ENCODE assay signal across 29 cellular contexts in genomic region chr10:91843083-91843482, GRCh38.
"Had no signal": no experiment of that assay in that cellular context is flagged by ENCODE, and none has a peak within 500 bp of the region (broad histone marks: within the 10 kb centered on the region; RNA-seq: fewer than 3 reads in every experiment).

No MANE protein-coding gene starts in this region.

- H3K27ac Mint-ChIP-seq: natural killer cell treated with Interleukin-12 subunit alpha and Interleukin-12 subunit beta and Interleukin-15 and Interleukin-18, amount 100 ng/mL, for 72 hours; nephron progenitor cell; stimulated activated memory B cell treated with anti-CD40 and anti-IgM and Interleukin-4, amounts not matched to agents 10 μg/mL and 1 μg/mL and 100 μg/mL, for 72 hours; stimulated activated naive CD8-positive, alpha-beta T cell treated with anti-CD3 and anti-CD28 coated beads, Interleukin-15, amount 100 ng/mL, for 72 hours; type B pancreatic cell had no signal

- H3K27me3 ChIP-seq: neutrophil, pancreas, right atrium auricular region, right lobe of liver, sigmoid colon, suprapubic skin, testis, tibial artery, transverse colon, upper lobe of right lung, uterus had no signal

- H3K9me3 Mint-ChIP-seq: naive thymus-derived CD8-positive, alpha-beta T cell; natural killer cell treated with Interleukin-12 subunit alpha and Interleukin-12 subunit beta and Interleukin-15 and Interleukin-18, amount 100 ng/mL, for 72 hours; nephron progenitor cell; neural crest cell; stimulated activated memory B cell treated with anti-CD40 and anti-IgM and Interleukin-4, amounts not matched to agents 10 μg/mL and 1 μg/mL and 100 μg/mL, for 72 hours; stimulated activated naive CD8-positive, alpha-beta T cell treated with anti-CD3 and anti-CD28 coated beads, Interleukin-15, amount 100 ng/mL, for 72 hours; type B pancreatic cell had no signal

- H3K4me3 Mint-ChIP-seq: naive thymus-derived CD8-positive, alpha-beta T cell; natural killer cell treated with Interleukin-12 subunit alpha and Interleukin-12 subunit beta and Interleukin-15 and Interleukin-18, amount 100 ng/mL, for 72 hours; nephron progenitor cell; neural crest cell; stimulated activated memory B cell treated with anti-CD40 and anti-IgM and Interleukin-4, amounts not matched to agents 10 μg/mL and 1 μg/mL and 100 μg/mL, for 72 hours; stimulated activated naive CD8-positive, alpha-beta T cell treated with anti-CD3 and anti-CD28 coated beads, Interleukin-15, amount 100 ng/mL, for 72 hours; type B pancreatic cell had no signal

- ATAC-seq: naive thymus-derived CD8-positive, alpha-beta T cell; natural killer cell treated with Interleukin-12 subunit alpha and Interleukin-12 subunit beta and Interleukin-15 and Interleukin-18, amount 100 ng/mL, for 72 hours; pancreas; right lobe of liver; stimulated activated memory B cell treated with anti-CD40 and anti-IgM and Interleukin-4, amounts not matched to agents 10 μg/mL and 1 μg/mL and 100 μg/mL, for 72 hours; stimulated activated naive CD8-positive, alpha-beta T cell treated with anti-CD3 and anti-CD28 coated beads, Interleukin-15, amount 100 ng/mL, for 72 hours; stimulated activated naive CD8-positive, alpha-beta T cell treated with anti-CD3 and anti-CD28 coated beads, Interleukin-15, Interleukin-2, amounts not matched to agents 100 U/mL and 50 U/mL, for 24 hours; upper lobe of right lung had no signal

- H3K36me3 ChIP-seq: uterus had no signal

- H3K9me3 ChIP-seq: neutrophil, pancreas, prostate gland, right atrium auricular region, right lobe of liver, sigmoid colon, suprapubic skin, testis, tibial artery, transverse colon, upper lobe of right lung, uterus had no signal

- H3K4me1 ChIP-seq: pancreas, prostate gland, right atrium auricular region, right lobe of liver, sigmoid colon, suprapubic skin, testis, tibial artery, transverse colon, upper lobe of right lung, uterus had no signal

- H3K4me3 ChIP-seq: pancreas, prostate gland, right atrium auricular region, right lobe of liver, sigmoid colon, suprapubic skin, testis, tibial artery, transverse colon, upper lobe of right lung, uterus had no signal

- DNase-seq: naive thymus-derived CD8-positive, alpha-beta T cell; nephron progenitor cell; nucleus accumbens; pancreas; retina; right lobe of liver; sigmoid colon; small intestine; stimulated activated CD4-positive, alpha-beta T cell treated with anti-CD3 and anti-CD28 coated beads, Interleukin-15, amount 100 ng/mL, for 24 hours; stimulated activated CD4-positive, alpha-beta T cell treated with anti-CD3 and anti-CD28 coated beads, Interleukin-2, amount 100 ng/mL, for 24 hours; stimulated activated CD4-positive, alpha-beta T cell treated with anti-CD3 and anti-CD28 coated beads, Interleukin-2, amount 100 ng/mL, for 48 hours; stimulated activated CD4-positive, alpha-beta T cell treated with anti-CD3 and anti-CD28 coated beads, Interleukin-4, amount 100 ng/mL, for 24 hours; stimulated activated naive CD4-positive, alpha-beta T cell; stimulated activated naive CD8-positive, alpha-beta T cell treated with anti-CD3 and anti-CD28 coated beads, Interleukin-15, amount 100 ng/mL, for 72 hours; stimulated activated naive CD8-positive, alpha-beta T cell treated with anti-CD3 and anti-CD28 coated beads, Interleukin-15, Interleukin-2, amounts not matched to agents 100 U/mL and 50 U/mL, for 24 hours; substantia nigra; testis; tibial artery; transverse colon; upper lobe of right lung; uterus had no signal

- H3K4me1 Mint-ChIP-seq: naive thymus-derived CD8-positive, alpha-beta T cell; nephron progenitor cell; neural crest cell; stimulated activated memory B cell treated with anti-CD40 and anti-IgM and Interleukin-4, amounts not matched to agents 10 μg/mL and 1 μg/mL and 100 μg/mL, for 72 hours; stimulated activated naive CD8-positive, alpha-beta T cell treated with anti-CD3 and anti-CD28 coated beads, Interleukin-15, amount 100 ng/mL, for 72 hours had no signal

- FAIRE-seq: pancreas, small intestine had no signal

- H3K27ac ChIP-seq: neutrophil, pancreas, prostate gland, right atrium auricular region, right lobe of liver, sigmoid colon, suprapubic skin, testis, tibial artery, transverse colon, upper lobe of right lung, uterus had no signal
